Comparison of ENCODE assay signal across 8 cellular contexts in genomic region chr1:88985033-88985432, GRCh38. TPM values are rescaled to one million over a fixed set of nuclear protein-coding genes. Genes with fewer than 3 reads are reported as not detected.
A peak's percentile ranks its signal among the peaks of the same experiment; 100 is the strongest.
DNase-seq lines count a peak whose midpoint lies in the region; ATAC-seq and TF ChIP-seq lines count a peak whose summit lies in the region.

No MANE protein-coding gene starts in this region.

- peaks cover 5 to 7% of the 10 kb centered on the region in 2 donors for H3K36me3 ChIP-seq in lung (ENCODE audit: control insufficient read depth in 2 of 2, insufficient read depth in 2 of 2, low read length in 2 of 2)
- peaks cover 27% of the 10 kb centered on the region for H3K36me3 ChIP-seq in upper lobe of right lung

- H3K27ac ChIP-seq in caudate nucleus (ENCODE audit: low read depth, low read length) (peak overlapping the region; percentile 56), lung (ENCODE audit: low read depth in 1 of 2, low read length in 1 of 2) (peak overlapping the region in 1 of 2 donors; percentile 86), upper lobe of right lung (peak overlapping the region; percentile 39)

- TF ChIP-seq CTCF in lung (IDR thresholded peaks at IDR 0.05; ENCODE audit: control extremely low read depth, extremely low read depth) (no peak), upper lobe of right lung (IDR thresholded peaks at IDR 0.05) (no peak)

- H3K9me3 ChIP-seq in lung (ENCODE audit: control insufficient read depth in 2 of 2, insufficient read depth in 1 of 2, low read length in 1 of 2) (no peaks in the 10 kb centered on the region), upper lobe of right lung (no peaks in the 10 kb centered on the region)

- WGBS in lung, 2 donors, result 29 to 56% methylated on average over 1 of the region's 1 CpG

- H3K27me3 ChIP-seq in lung (ENCODE audit: control insufficient read depth, insufficient read depth) (no peaks in the 10 kb centered on the region), upper lobe of right lung (no peaks in the 10 kb centered on the region)

- intact Hi-C loops in upper lobe of right lung (cut with DNase I), result no loop called here

- ATAC-seq in lung (ENCODE audit: insufficient read depth, low FRiP score), result peak; percentile 49
- ATAC-seq in upper lobe of right lung, result peak; percentile 59
- no peak for ATAC-seq in HG02763 (IDR thresholded peaks at IDR 0.05; ENCODE audit: unreplicated experiment)
- ATAC-seq in HG03432 (IDR thresholded peaks at IDR 0.05; ENCODE audit: unreplicated experiment), result no peak

- peak; percentile 93 for DNase-seq in EL
- DNase-seq in NCI-H226, result peak; percentile 97
- DNase-seq in caudate nucleus (lab: John Stamatoyannopoulos, UW), result peak in 19 of 61 donors; percentile 3 to 31 (median 19)
- no peak for DNase-seq in lung (ENCODE audit: low spot score)
- no peak for DNase-seq in upper lobe of right lung
- DNase-seq in NOMO-1 (lab: John Stamatoyannopoulos, UW; ENCODE audit: unreplicated experiment in 2 of 2), result no peak

- H3K4me1 ChIP-seq in lung (ENCODE audit: control insufficient read depth in 2 of 2, insufficient read depth in 2 of 2, low read length in 2 of 2) (peaks cover 5 to 23% of the 10 kb centered on the region in 2 donors), upper lobe of right lung (peaks cover 34% of the 10 kb centered on the region)

- no peak overlapping the region for H3K4me3 ChIP-seq in lung
- H3K4me3 ChIP-seq in upper lobe of right lung, result no peak overlapping the region

RNA-seq across cellular contexts. Expression of gene KYAT3, which starts 7.4 kb away (rescaled TPM):
- total RNA-seq in lung (10 to 100 TPM; 21.6 to 22.3 TPM), upper lobe of right lung (17.9 TPM)
- 10 to 100 TPM; 20.5 to 21.8 TPM for polyA plus RNA-seq in lung

RNA-seq across cellular contexts. Expression of gene RBMXL1, which starts 7.4 kb away (rescaled TPM):
- total RNA-seq in lung (10 to 100 TPM; 15.7 to 17.3 TPM), upper lobe of right lung (16.2 TPM)
- polyA plus RNA-seq in lung, result 1 to 10 TPM; 3.1 to 8.2 TPM

RNA-seq across cellular contexts. Expression of gene GBP3, which starts 37.6 kb away (rescaled TPM):
- total RNA-seq in lung (10 to 100 TPM; 32.3 to 34.9 TPM), upper lobe of right lung (46.6 TPM)
- polyA plus RNA-seq in lung, result 10 to 100 TPM in 1 of 2 donors, 1 to 10 TPM in 1; 7.4 to 18.6 TPM

Comparison
In these comparisons a context has a peak if more than half of its experiments do, and no peak if none do; other contexts are left out.
1. DNase-seq: peak in EL (single experiment) and NCI-H226 (single experiment); none in lung (single experiment), upper lobe of right lung (single experiment) and NOMO-1 (0 of 2).
2. ATAC-seq: peak in lung (single experiment) and upper lobe of right lung (single experiment); none in HG02763 (single experiment) and HG03432 (single experiment).